ENCODE assay signal across 36 cellular contexts in genomic region chr7:84921154-84921553, GRCh38.
"Had no signal": no experiment of that assay in that cellular context is flagged by ENCODE, and none has a peak within 500 bp of the region (broad histone marks: within the 10 kb centered on the region; RNA-seq: fewer than 3 reads in every experiment).

No MANE protein-coding gene starts in this region.

- H3K4me1 ChIP-seq: adrenal gland had no signal

- H3K36me3 Mint-ChIP-seq: activated CD4-positive, alpha-beta memory T cell treated with anti-CD3 and anti-CD28 coated beads for 36 hours; activated naive CD4-positive, alpha-beta T cell treated with anti-CD3 and anti-CD28 coated beads, Interleukin-2, amount 50 U/mL, for 72 hours; activated naive CD8-positive, alpha-beta T cell treated with anti-CD3 and anti-CD28 coated beads for 36 hours had no signal

- H3K9me3 Mint-ChIP-seq: activated CD4-positive, alpha-beta T cell treated with anti-CD3 and anti-CD28 coated beads, Interleukin-2, amount 10 ng/mL, durations not matched to agents 24 days and 14 days; activated T-helper 1 cell treated with anti-CD3 and anti-CD28 coated beads, Interleukin-12 subunit alpha, Interleukin-12 subunit beta, Interleukin-2, Interleukin-4 antibody, amounts not matched to agents 30 ng/mL and 10 ng/mL and 1 ng/mL, durations not matched to agents 14 hours and 24 hours and 36 hours; T-helper 1 cell treated with Interleukin-12 subunit alpha and Interleukin-12 subunit beta and Interleukin-4 antibody, amounts not matched to agents 30 μg/mL and 1 μg/mL, for 36 hours; T-helper 2 cell treated with Interferon-gamma antibody and Interleukin-4, amounts not matched to agents 5 μg/mL and 100 μg/mL, for 36 hours had no signal

- H3K4me1 Mint-ChIP-seq: activated B cell treated with CpG ODN at 0.5 μM for 24 hours; activated CD4-positive, alpha-beta T cell treated with anti-CD3 and anti-CD28 coated beads, Interleukin-2, amount 10 ng/mL, durations not matched to agents 24 days and 14 days; activated naive CD8-positive, alpha-beta T cell treated with anti-CD3 and anti-CD28 coated beads for 36 hours; activated T-helper 17 cell treated with anti-CD3 and anti-CD28 coated beads, Interleukin-2, amount 50 U/mL, for 72 hours; brain; central memory CD8-positive, alpha-beta T cell had no signal

- H3K27me3 ChIP-seq: adrenal gland, ascending aorta, cardiac muscle cell had no signal

- H3K27ac ChIP-seq: adrenal gland, ascending aorta, cardiac muscle cell, VCaP had no signal

- H3K27me3 Mint-ChIP-seq: activated B cell treated with CpG ODN at 0.5 μM for 24 hours; activated CD4-positive, alpha-beta memory T cell treated with anti-CD3 and anti-CD28 coated beads for 36 hours; activated CD4-positive, alpha-beta T cell treated with anti-CD3 and anti-CD28 coated beads, Interleukin-2, amount 10 ng/mL, durations not matched to agents 24 days and 14 days; activated CD8-positive, alpha-beta T cell treated with anti-CD3 and anti-CD28 coated beads for 36 hours; activated naive CD8-positive, alpha-beta T cell treated with anti-CD3 and anti-CD28 coated beads for 36 hours; activated T-helper 17 cell treated with anti-CD3 and anti-CD28 coated beads, Interleukin-2, amount 50 U/mL, for 72 hours; central memory CD8-positive, alpha-beta T cell had no signal

- DNase-seq: activated B cell treated with CpG ODN at 0.5 μM for 24 hours; activated CD4-positive, alpha-beta memory T cell treated with anti-CD3 and anti-CD28 coated beads for 36 hours; activated CD4-positive, alpha-beta T cell treated with anti-CD3 and anti-CD28 coated beads for 4 hours; activated CD4-positive, alpha-beta T cell treated with anti-CD3 and anti-CD28 coated beads, Interleukin-2, amount 10 ng/mL, durations not matched to agents 24 days and 14 days; activated CD4-positive, alpha-beta T cell treated with anti-CD3 and anti-CD28 coated beads, Interleukin-2, amount 50 U/mL, for 1 hour; activated CD4-positive, alpha-beta T cell treated with anti-CD3 and anti-CD28 coated beads, Interleukin-2, amount 50 U/mL, for 4 hours; activated CD4-positive, CD25-positive, alpha-beta regulatory T cell treated with anti-CD3 and anti-CD28 coated beads, Interleukin-2, amount 50 U/mL, for 72 hours; activated CD8-positive, alpha-beta memory T cell treated with anti-CD3 and anti-CD28 coated beads, Interleukin-2, amount 50 U/mL, for 4 hours; activated CD8-positive, alpha-beta T cell treated with anti-CD3 and anti-CD28 coated beads for 36 hours; activated effector memory CD4-positive, alpha-beta T cell treated with anti-CD3 and anti-CD28 coated beads, Interleukin-2, amount 50 U/mL, for 16 hours; activated gamma-delta T cell treated with Interleukin-2 at 50 U/mL for 16 hours; activated naive CD4-positive, alpha-beta T cell; activated naive CD4-positive, alpha-beta T cell treated with anti-CD3 and anti-CD28 coated beads for 36 hours; activated naive CD4-positive, alpha-beta T cell treated with anti-CD3 and anti-CD28 coated beads, Interleukin-2, amount 50 U/mL, for 16 hours; activated naive CD8-positive, alpha-beta T cell treated with anti-CD3 and anti-CD28 coated beads for 36 hours; activated T-cell treated with anti-CD3 and anti-CD28 coated beads for 4 hours; activated T-cell treated with anti-CD3 and anti-CD28 coated beads, Interleukin-2, amount 50 U/mL, for 1 hour; activated T-cell treated with anti-CD3 and anti-CD28 coated beads, Interleukin-2, amount 50 U/mL, for 4 hours; activated T-cell treated with anti-CD3 and anti-CD28 coated beads, Interleukin-2, amount 50 U/mL, for 72 hours; adrenal gland; amygdala; anterior cingulate cortex; caudate nucleus; cerebellar nuclear complex; T-helper 2 cell; T-helper 9 cell had no signal

- H3K9me3 ChIP-seq: adrenal gland had no signal

- H3K27ac Mint-ChIP-seq: activated B cell treated with CpG ODN at 0.5 μM for 24 hours; activated CD4-positive, alpha-beta memory T cell treated with anti-CD3 and anti-CD28 coated beads for 36 hours; activated CD4-positive, alpha-beta T cell treated with anti-CD3 and anti-CD28 coated beads, Interleukin-2, amount 10 ng/mL, durations not matched to agents 24 days and 14 days; activated CD8-positive, alpha-beta T cell treated with anti-CD3 and anti-CD28 coated beads for 36 hours; activated naive CD4-positive, alpha-beta T cell treated with anti-CD3 and anti-CD28 coated beads for 36 hours; activated naive CD4-positive, alpha-beta T cell treated with anti-CD3 and anti-CD28 coated beads, Interleukin-2, amount 50 U/mL, for 72 hours; activated naive CD8-positive, alpha-beta T cell treated with anti-CD3 and anti-CD28 coated beads for 36 hours; activated T-cell treated with anti-CD3 and anti-CD28 coated beads, Interleukin-2, amount 50 U/mL, for 72 hours; activated T-helper 1 cell treated with anti-CD3 and anti-CD28 coated beads, Interleukin-12 subunit alpha, Interleukin-12 subunit beta, Interleukin-2, Interleukin-4 antibody, amounts not matched to agents 30 ng/mL and 10 ng/mL and 1 ng/mL, durations not matched to agents 14 hours and 24 hours and 36 hours; activated T-helper 17 cell treated with anti-CD3 and anti-CD28 coated beads, Interleukin-2, amount 50 U/mL, for 72 hours; brain; T-helper 1 cell treated with Interleukin-12 subunit alpha and Interleukin-12 subunit beta and Interleukin-4 antibody, amounts not matched to agents 30 μg/mL and 1 μg/mL, for 36 hours; T-helper 2 cell treated with Interferon-gamma antibody and Interleukin-4, amounts not matched to agents 5 μg/mL and 100 μg/mL, for 36 hours had no signal

- H3K4me3 ChIP-seq: adrenal gland, ascending aorta, cardiac muscle cell had no signal

- H3K4me3 Mint-ChIP-seq: activated B cell treated with CpG ODN at 0.5 μM for 24 hours; activated CD4-positive, alpha-beta memory T cell treated with anti-CD3 and anti-CD28 coated beads for 36 hours; activated CD4-positive, alpha-beta T cell treated with anti-CD3 and anti-CD28 coated beads, Interleukin-2, amount 10 ng/mL, durations not matched to agents 24 days and 14 days; activated CD8-positive, alpha-beta T cell treated with anti-CD3 and anti-CD28 coated beads for 36 hours; activated naive CD4-positive, alpha-beta T cell treated with anti-CD3 and anti-CD28 coated beads for 36 hours; activated naive CD8-positive, alpha-beta T cell treated with anti-CD3 and anti-CD28 coated beads for 36 hours; activated T-cell treated with anti-CD3 and anti-CD28 coated beads, Interleukin-2, amount 50 U/mL, for 4 hours; activated T-cell treated with anti-CD3 and anti-CD28 coated beads, Interleukin-2, amount 50 U/mL, for 72 hours; activated T-helper 1 cell treated with anti-CD3 and anti-CD28 coated beads, Interleukin-12 subunit alpha, Interleukin-12 subunit beta, Interleukin-2, Interleukin-4 antibody, amounts not matched to agents 30 ng/mL and 10 ng/mL and 1 ng/mL, durations not matched to agents 14 hours and 24 hours and 36 hours; activated T-helper 17 cell treated with anti-CD3 and anti-CD28 coated beads, Interleukin-2, amount 50 U/mL, for 72 hours; brain; central memory CD8-positive, alpha-beta T cell; T-helper 1 cell treated with Interleukin-12 subunit alpha and Interleukin-12 subunit beta and Interleukin-4 antibody, amounts not matched to agents 30 μg/mL and 1 μg/mL, for 36 hours; T-helper 2 cell treated with Interferon-gamma antibody and Interleukin-4, amounts not matched to agents 5 μg/mL and 100 μg/mL, for 36 hours had no signal

- H3K36me3 ChIP-seq: adrenal gland, ascending aorta, cardiac muscle cell had no signal

- ATAC-seq: activated CD8-positive, alpha-beta T cell treated with anti-CD3 and anti-CD28 coated beads for 36 hours; activated naive CD4-positive, alpha-beta T cell treated with anti-CD3 and anti-CD28 coated beads, Interleukin-2, amount 50 U/mL, for 72 hours; activated T-cell treated with anti-CD3 and anti-CD28 coated beads, Interleukin-2, amount 50 U/mL, for 4 hours; activated T-cell treated with anti-CD3 and anti-CD28 coated beads, Interleukin-2, amount 50 U/mL, for 72 hours; activated T-helper 17 cell treated with anti-CD3 and anti-CD28 coated beads, Interleukin-2, amount 50 U/mL, for 72 hours had no signal
